1 cellular context compared by ENCODE assay signal in the genomic region with DNA sequence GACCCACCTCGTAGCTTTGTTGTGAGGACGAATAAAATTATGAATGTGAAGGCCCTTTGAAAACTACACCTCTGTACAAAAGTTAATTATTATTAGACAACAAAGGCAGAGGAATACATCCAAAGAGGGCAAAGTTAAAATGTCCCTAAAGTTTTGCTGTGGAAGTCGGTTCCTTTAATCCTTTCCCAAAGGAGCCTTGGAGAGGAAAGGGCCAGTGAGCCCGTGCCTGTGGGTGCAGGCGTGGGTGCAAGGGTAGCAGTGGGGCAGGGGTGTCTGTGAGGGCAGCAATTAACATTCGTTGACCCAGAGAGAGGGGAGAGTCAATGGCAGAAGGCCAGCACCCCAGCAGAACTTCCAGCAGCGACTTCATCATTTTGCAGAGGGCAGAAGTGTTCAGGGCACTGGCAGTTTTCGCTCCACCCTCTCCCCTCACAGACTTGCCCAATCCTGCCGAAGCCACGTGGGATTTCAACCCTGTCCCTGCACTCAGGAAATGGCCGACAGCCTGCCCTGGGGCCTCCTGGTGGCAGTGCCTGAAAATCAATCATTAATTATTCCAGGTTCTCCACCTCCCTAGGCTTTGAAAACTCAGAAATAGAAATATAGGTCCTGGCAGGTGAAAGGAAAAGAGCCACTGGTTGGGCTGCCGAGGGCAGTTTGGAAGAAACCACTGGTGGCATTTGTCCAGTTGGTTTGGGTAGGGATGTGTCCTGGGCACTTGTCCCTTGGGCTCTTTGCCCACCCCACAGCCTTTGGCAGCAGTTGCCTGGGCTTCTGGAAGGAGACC.
TF ChIP-seq lines count a peak whose summit lies in the region.

No MANE protein-coding gene starts in this region.

TF ChIP-seq in HepG2, 621 proteins besides CTCF, POLR2A, EP300 and RAD21 (continued from another document and continues in another):
- TF ChIP-seq ZBTB40 (IDR thresholded peaks at IDR 0.05), result no peak
- peak; percentile 82 for TF ChIP-seq ZBTB40 (CRISPR knock-in tag; IDR thresholded peaks at IDR 0.05)
- no peak for TF ChIP-seq ATM (IDR thresholded peaks at IDR 0.05; ENCODE audit: borderline replicate concordance)
- peak; percentile 53; the same call in 1 of the 2 replicates for TF ChIP-seq HDAC2 (CRISPR knock-in tag; IDR thresholded peaks at IDR 0.05)
- no peak for TF ChIP-seq SETDB1 (CRISPR knock-in tag; IDR thresholded peaks at IDR 0.05; ENCODE audit: borderline replicate concordance)
- no peak for TF ChIP-seq KDM5A (IDR thresholded peaks at IDR 0.05; ENCODE audit: borderline replicate concordance, low read length)
- 0 out of 2 replicates have a peak, but pooled peaks have one; percentile 24 for TF ChIP-seq NR2F2 (IDR thresholded peaks at IDR 0.05; ENCODE audit: borderline replicate concordance, low read depth)
- TF ChIP-seq ZNF513 (CRISPR knock-in tag; conservative IDR thresholded peaks at IDR 0.05), result no peak
- TF ChIP-seq NFIB (CRISPR knock-in tag; IDR thresholded peaks at IDR 0.05; ENCODE audit: borderline replicate concordance), result peak; percentile 95; the same call in 1 of the 2 replicates
- TF ChIP-seq GABPB1 (CRISPR knock-in tag; IDR thresholded peaks at IDR 0.05), result peak; percentile 50
- TF ChIP-seq HMG20A (CRISPR knock-in tag; IDR thresholded peaks at IDR 0.05; ENCODE audit: borderline replicate concordance), result peak; percentile 11; the same call in 1 of the 2 replicates
- TF ChIP-seq ZBTB38 (CRISPR knock-in tag; IDR thresholded peaks at IDR 0.05), result peak; percentile 47; the same call in 1 of the 2 replicates
- no peak for TF ChIP-seq ZNF572 (CRISPR knock-in tag; IDR thresholded peaks at IDR 0.05)
- TF ChIP-seq MYNN (CRISPR knock-in tag; IDR thresholded peaks at IDR 0.05; ENCODE audit: low read depth), result no peak
- no peak for TF ChIP-seq ZNF850 (CRISPR knock-in tag; conservative IDR thresholded peaks at IDR 0.05)
- TF ChIP-seq NR2F1 (CRISPR knock-in tag; IDR thresholded peaks at IDR 0.05), result 0 out of 4 replicates have a peak, but pooled peaks of 1 of the 2 experiments have one; percentile 11
- peak; percentile 38; the same call in 1 of the 2 replicates for TF ChIP-seq UBTF (CRISPR knock-in tag; IDR thresholded peaks at IDR 0.05)
- TF ChIP-seq ZNF10 (CRISPR knock-in tag; IDR thresholded peaks at IDR 0.05; ENCODE audit: borderline replicate concordance, low read depth), result no peak
- TF ChIP-seq ZNF329 (CRISPR knock-in tag; IDR thresholded peaks at IDR 0.05; ENCODE audit: low read depth), result 0 out of 2 replicates have a peak, but pooled peaks have one; percentile 45
- TF ChIP-seq ZNF34 (CRISPR knock-in tag; IDR thresholded peaks at IDR 0.05; ENCODE audit: borderline replicate concordance), result no peak
- TF ChIP-seq FOXM1 (CRISPR knock-in tag; IDR thresholded peaks at IDR 0.05), result no peak
- TF ChIP-seq ZEB1 (IDR thresholded peaks at IDR 0.05; ENCODE audit: insufficient replicate concordance, low read depth), result no peak
- TF ChIP-seq ZNF580 (CRISPR knock-in tag; IDR thresholded peaks at IDR 0.05; ENCODE audit: borderline replicate concordance, low read depth), result 0 out of 2 replicates have a peak, but pooled peaks have one; percentile 27
- TF ChIP-seq MAZ (IDR thresholded peaks at IDR 0.05; ENCODE audit: borderline replicate concordance, low read depth, low read length), result no peak
- TF ChIP-seq MAZ (CRISPR knock-in tag; IDR thresholded peaks at IDR 0.05; ENCODE audit: low read depth), result no peak; the same call in 1 of the 2 replicates
- TF ChIP-seq ZNF224 (CRISPR knock-in tag; IDR thresholded peaks at IDR 0.05), result 0 out of 2 replicates have a peak, but pooled peaks have one; percentile 68
- no peak for TF ChIP-seq GTF2F1 (IDR thresholded peaks at IDR 0.05; ENCODE audit: low read length)
- TF ChIP-seq POLR2G (IDR thresholded peaks at IDR 0.05; ENCODE audit: low read depth, low read length), result peak; percentile 84
- peak; percentile 65 for TF ChIP-seq RARA (CRISPR knock-in tag; IDR thresholded peaks at IDR 0.05)
- peak; percentile 65 for TF ChIP-seq TFE3 (CRISPR knock-in tag; IDR thresholded peaks at IDR 0.05)
- TF ChIP-seq ZNF143 (CRISPR knock-in tag; IDR thresholded peaks at IDR 0.05), result no peak
- peak; percentile 27; the same call in 1 of the 2 replicates for TF ChIP-seq ZNF362 (CRISPR knock-in tag; IDR thresholded peaks at IDR 0.05; ENCODE audit: borderline replicate concordance)
- peak; percentile 74; the same call in 1 of the 2 replicates for TF ChIP-seq MTA1 (CRISPR knock-in tag; IDR thresholded peaks at IDR 0.05; ENCODE audit: borderline replicate concordance)
- TF ChIP-seq LBX2 (CRISPR knock-in tag; IDR thresholded peaks at IDR 0.05; ENCODE audit: borderline replicate concordance), result no peak
- TF ChIP-seq ELF1 (CRISPR knock-in tag; IDR thresholded peaks at IDR 0.05), result peak; percentile 73
- TF ChIP-seq PREB (CRISPR knock-in tag; IDR thresholded peaks at IDR 0.05), result no peak
- TF ChIP-seq STAG1 (CRISPR knock-in tag; IDR thresholded peaks at IDR 0.05), result peak; percentile 38; the same call in 1 of the 2 replicates
- TF ChIP-seq ZSCAN30 (CRISPR knock-in tag; IDR thresholded peaks at IDR 0.05), result peak; percentile 57; the same call in 1 of the 2 replicates
- TF ChIP-seq ATF7-NPFF (CRISPR knock-in tag; IDR thresholded peaks at IDR 0.05; ENCODE audit: low read depth), result no peak
